Comparison of ENCODE assay signal across 8 cellular contexts in genomic region chr11:58577441-58578135, GRCh38. TPM values are rescaled to one million over a fixed set of nuclear protein-coding genes. Genes with fewer than 3 reads are reported as not detected.
DNase-seq lines count a peak whose midpoint lies in the region; ATAC-seq and TF ChIP-seq lines count a peak whose summit lies in the region.

No MANE protein-coding gene starts in this region.

- peak in 1 of 4 donors; percentile 46 for TF ChIP-seq POLR2A in stomach (IDR thresholded peaks at IDR 0.05)

- DNase-seq in NCI-H2227 treated with DMSO at 0.1 percent for 48 hours (lab: John Stamatoyannopoulos, UW) (peak; percentile 64), NCI-H2227 (lab: John Stamatoyannopoulos, UW; ENCODE audit: unreplicated experiment) (no peak), stomach (peak; percentile 50)
- DNase-seq in NK-92 treated with Interleukin-12 subunit alpha and Interleukin-12 subunit beta, amount 100 ng/mL, for 24 hours (lab: John Stamatoyannopoulos, UW): peak; percentile 88
- DNase-seq in activated CD8-positive, alpha-beta memory T cell treated with anti-CD3 and anti-CD28 coated beads, Interleukin-2, amount 50 U/mL, for 1 hour (ENCODE audit: extremely low read depth): peak; percentile 80

- H3K36me3 ChIP-seq in esophagus (ENCODE audit: control insufficient read depth in 2 of 2, insufficient read depth in 2 of 2, low read length in 1 of 2) (no peaks in the 10 kb centered on the region), stomach (no peaks in the 10 kb centered on the region)

- no peaks in the 10 kb centered on the region for H3K36me3 Mint-ChIP-seq in nephron (ENCODE audit: low read depth)

- H3K4me1 Mint-ChIP-seq in nephron: peaks cover 47% of the 10 kb centered on the region

- no peaks in the 10 kb centered on the region for H3K9me3 Mint-ChIP-seq in nephron

- no peaks in the 10 kb centered on the region for H3K27me3 ChIP-seq in esophagus (ENCODE audit: control insufficient read depth in 1 of 2, insufficient read depth in 2 of 2, low read length in 2 of 2)
- H3K27me3 ChIP-seq in stomach: no peaks in the 10 kb centered on the region

- H3K27me3 Mint-ChIP-seq in nephron (ENCODE audit: low read depth): no peaks in the 10 kb centered on the region

- TF ChIP-seq EP300 in stomach (IDR thresholded peaks at IDR 0.05): no peak

- peak; percentile 44 for ATAC-seq in HG02943 (IDR thresholded peaks at IDR 0.05; ENCODE audit: low read depth, unreplicated experiment)

- peak overlapping the region; percentile 90 to 97 (median 91) for H3K4me3 Mint-ChIP-seq in nephron

- peak overlapping the region; percentile 99 to 100 for H3K27ac ChIP-seq in esophagus (ENCODE audit: low read depth in 2 of 2, low read length in 1 of 2)
- peak overlapping the region; percentile 95 to 100 (median 100) for H3K27ac ChIP-seq in stomach

- TF ChIP-seq CTCF in nephron (IDR thresholded peaks at IDR 0.05; ENCODE audit: unreplicated experiment in 3 of 3): no peak
- TF ChIP-seq CTCF in stomach (IDR thresholded peaks at IDR 0.05): no peak

- H3K27ac Mint-ChIP-seq in nephron: peak overlapping the region; percentile 99 to 100 (median 99)

- no peaks in the 10 kb centered on the region for H3K9me3 ChIP-seq in esophagus (ENCODE audit: control insufficient read depth in 2 of 2, insufficient read depth in 1 of 2, low read depth in 1 of 2, low read length in 1 of 2)
- no peaks in the 10 kb centered on the region for H3K9me3 ChIP-seq in stomach

- H3K4me1 ChIP-seq in esophagus (ENCODE audit: control insufficient read depth in 2 of 2, insufficient read depth in 2 of 2, low read length in 1 of 2): peaks cover 3% of the 10 kb centered on the region in 2 donors
- peaks cover 33 to 77% (median 59%) of the 10 kb centered on the region in 4 donors for H3K4me1 ChIP-seq in stomach

- 0 to 1% methylated on average over 22 of the region's 22 CpGs for WGBS in esophagus, 2 donors
- WGBS in stomach, 5 donors: 0 to 1% (median 1%) methylated on average over 22 of the region's 22 CpGs

- intact Hi-C loops in stomach (cut with DNase I; ENCODE audit: low total_unique reads): no loop called here

- peak overlapping the region; percentile 74 to 79 for H3K4me3 ChIP-seq in esophagus (ENCODE audit: low read depth in 1 of 2, low read length in 2 of 2)
- H3K4me3 ChIP-seq in stomach: peak overlapping the region; percentile 72 to 100 (median 94)

RNA-seq across cellular contexts. Expression of gene ZFP91, which starts 1.3 kb away (rescaled TPM):
- polyA plus RNA-seq in esophagus (10 to 100 TPM in 1 of 2 donors, 1 to 10 TPM in 1; 7.4 to 15.5 TPM), stomach (10 to 100 TPM in 2 of 3 donors, 1 to 10 TPM in 1; 9.4 to 27.0 (median 19.6) TPM)
- total RNA-seq in stomach: 10 to 100 TPM; 20.4 to 67.6 (median 32.1) TPM

RNA-seq across cellular contexts. Expression of gene LPXN, which starts 1.9 kb away (rescaled TPM):
- polyA plus RNA-seq in esophagus (1 to 10 TPM; 2.4 to 2.7 TPM), stomach (1 to 10 TPM; 5.3 to 8.9 (median 5.9) TPM)
- 10 to 100 TPM in 2 of 5 donors, 1 to 10 TPM in 2, not detected in 1; 5.4 to 18.7 (median 8.7) TPM for total RNA-seq in stomach

RNA-seq across cellular contexts. Expression of gene CNTF, which starts 44.9 kb away (rescaled TPM):
- polyA plus RNA-seq in esophagus (under 1 TPM; 0.24 to 0.28 TPM), stomach (under 1 TPM; 0.25 to 0.92 (median 0.28) TPM)
- total RNA-seq in stomach: 1 to 10 TPM in 1 of 5 donors, not detected in 4; 3.9 TPM
